Comparison of ENCODE assay signal across 1 cellular context in genomic region chr10:5486852-5487235, GRCh38.
A peak's percentile ranks its signal among the peaks of the same experiment; 100 is the strongest.
TF ChIP-seq lines count a peak whose summit lies in the region.

No MANE protein-coding gene starts in this region.

TF ChIP-seq in K562, 482 proteins besides CTCF, POLR2A, EP300 and RAD21 (continued from another document and continues in another):
- TF ChIP-seq THAP12 (CRISPR knock-in tag; IDR thresholded peaks at IDR 0.05) (0 out of 2 replicates have a peak, but pooled peaks have one; percentile 35), ELF2 (CRISPR knock-in tag; IDR thresholded peaks at IDR 0.05) (no peak), MTA1 (IDR thresholded peaks at IDR 0.05; ENCODE audit: borderline replicate concordance) (peak; percentile 42; the same call in 1 of the 2 replicates), ZBTB2 (IDR thresholded peaks at IDR 0.05) (peak; percentile 13; the same call in 1 of the 2 replicates), ETV6 (IDR thresholded peaks at IDR 0.05; ENCODE audit: borderline replicate concordance in 1 of 2, low read depth in 2 of 2, low read length in 1 of 2) (no peak), ETV6 (CRISPR knock-in tag; IDR thresholded peaks at IDR 0.05; ENCODE audit: borderline replicate concordance) (no peak), FOXJ3 (CRISPR knock-in tag; IDR thresholded peaks at IDR 0.05) (no peak), ZNF324 (CRISPR knock-in tag; IDR thresholded peaks at IDR 0.05) (no peak), BRD4 (IDR thresholded peaks at IDR 0.05) (no peak), ATF6 (CRISPR knock-in tag; IDR thresholded peaks at IDR 0.05) (no peak), DIDO1 (tag; IDR thresholded peaks at IDR 0.05; ENCODE audit: low read depth) (no peak), SREBF2 (CRISPR knock-in tag; IDR thresholded peaks at IDR 0.05) (no peak), TRIM25 (IDR thresholded peaks at IDR 0.05; ENCODE audit: borderline replicate concordance) (peak; percentile 37; the same call in 1 of the 2 replicates), ZFP30 (CRISPR knock-in tag; IDR thresholded peaks at IDR 0.05; ENCODE audit: borderline replicate concordance) (no peak), ARNT (IDR thresholded peaks at IDR 0.05) (no peak), IRF9 (tag; IDR thresholded peaks at IDR 0.05) (no peak), JUN (IDR thresholded peaks at IDR 0.05; ENCODE audit: borderline replicate concordance, low read depth, low read length) (no peak), JUN (CRISPR knock-in tag; IDR thresholded peaks at IDR 0.05; ENCODE audit: borderline replicate concordance) (no peak), ZNF384 (IDR thresholded peaks at IDR 0.05; ENCODE audit: low read depth, low read length) (no peak), NCOA4 (IDR thresholded peaks at IDR 0.05; ENCODE audit: partially characterized antibody) (no peak), ZNF518B (CRISPR knock-in tag; IDR thresholded peaks at IDR 0.05) (0 out of 2 replicates have a peak, but pooled peaks have one; percentile 57), SNIP1 (IDR thresholded peaks at IDR 0.05; ENCODE audit: low read depth) (no peak), CBX1 (IDR thresholded peaks at IDR 0.05; ENCODE audit: low read depth) (no peak), OTX1 (CRISPR knock-in tag; IDR thresholded peaks at IDR 0.05) (peak; percentile 78; the same call in 1 of the 2 replicates), CHD1 (IDR thresholded peaks at IDR 0.05; ENCODE audit: low read length) (no peak), MAX (CRISPR knock-in tag; IDR thresholded peaks at IDR 0.05) (peak; percentile 16; the same call in 1 of the 2 replicates), ATF7 (IDR thresholded peaks at IDR 0.05) (no peak), CREB5 (CRISPR knock-in tag; IDR thresholded peaks at IDR 0.05) (no peak), SETDB1 (IDR thresholded peaks at IDR 0.05; ENCODE audit: low read length) (no peak), ZNF79 (CRISPR knock-in tag; IDR thresholded peaks at IDR 0.05; ENCODE audit: low read depth) (no peak), ZNF77 (CRISPR knock-in tag; IDR thresholded peaks at IDR 0.05) (no peak), ZNF561 (CRISPR knock-in tag; conservative IDR thresholded peaks at IDR 0.05) (no peak), ZNF3 (CRISPR knock-in tag; IDR thresholded peaks at IDR 0.05) (no peak; the same call in 1 of the 2 replicates), NRF1 (conservative IDR thresholded peaks at IDR 0.05 in 1 of 2, IDR thresholded peaks at IDR 0.05 in 1 of 2) (no peak), KDM4B (IDR thresholded peaks at IDR 0.05; ENCODE audit: borderline replicate concordance in 2 of 2, low read depth in 1 of 2) (no peak), CREM (IDR thresholded peaks at IDR 0.05; ENCODE audit: low read depth) (0 out of 2 replicates have a peak, but pooled peaks have one; percentile 9), CXXC5 (CRISPR knock-in tag; IDR thresholded peaks at IDR 0.05) (peak; percentile 20; the same call in 1 of the 2 replicates), ZNF253 (CRISPR knock-in tag; conservative IDR thresholded peaks at IDR 0.05) (no peak), HOMEZ (CRISPR knock-in tag; IDR thresholded peaks at IDR 0.05) (no peak), LCOR (CRISPR knock-in tag; IDR thresholded peaks at IDR 0.05) (no peak), LARP7 (IDR thresholded peaks at IDR 0.05) (peak; percentile 75; the same call in 1 of the 2 replicates), BDP1 (IDR thresholded peaks at IDR 0.05; ENCODE audit: insufficient read depth, insufficient read length) (no peak), ZNF785 (CRISPR knock-in tag; IDR thresholded peaks at IDR 0.05) (no peak), GATAD2B (IDR thresholded peaks at IDR 0.05; ENCODE audit: borderline replicate concordance) (no peak), SLC30A9 (CRISPR knock-in tag; IDR thresholded peaks at IDR 0.05) (no peak), TAF15 (IDR thresholded peaks at IDR 0.05; ENCODE audit: low read depth, low read length) (no peak), NCOA6 (IDR thresholded peaks at IDR 0.05) (no peak), ZNF224 (CRISPR knock-in tag; IDR thresholded peaks at IDR 0.05) (no peak), ETV1 (tag; conservative IDR thresholded peaks at IDR 0.05; ENCODE audit: low read depth) (no peak), NONO (IDR thresholded peaks at IDR 0.05; ENCODE audit: low read depth in 2 of 2, low read length in 1 of 2) (no peak), ZNF239 (CRISPR knock-in tag; IDR thresholded peaks at IDR 0.05) (no peak), TSC22D4 (tag; IDR thresholded peaks at IDR 0.05) (no peak), ILF3 (IDR thresholded peaks at IDR 0.05; ENCODE audit: borderline replicate concordance) (no peak), MLLT1 (IDR thresholded peaks at IDR 0.05) (peak; percentile 69 to 84; a peak in 3 of 4 replicates), POLR2G (IDR thresholded peaks at IDR 0.05; ENCODE audit: low read depth, low read length) (peak; percentile 18), ZNF212 (CRISPR knock-in tag; IDR thresholded peaks at IDR 0.05) (no peak), NR4A1 (CRISPR knock-in tag; IDR thresholded peaks at IDR 0.05) (no peak), NR4A1 (tag; IDR thresholded peaks at IDR 0.05) (0 out of 2 replicates have a peak, but pooled peaks have one; percentile 16)
